In genomic region chr7:111059826-111060225, GRCh38 we compare ENCODE assay signal across 40 cellular contexts. TPM values are rescaled to one million over a fixed set of nuclear protein-coding genes. Genes with fewer than 3 reads are reported as not detected.
"Had no signal": no experiment of that assay in that cellular context is flagged by ENCODE, and none has a peak within 500 bp of the region (broad histone marks: within the 10 kb centered on the region; RNA-seq: fewer than 3 reads in every experiment).

No MANE protein-coding gene starts in this region.

- H3K27ac Mint-ChIP-seq: activated B cell treated with CpG ODN at 0.5 μM for 24 hours; activated CD4-positive, alpha-beta memory T cell treated with anti-CD3 and anti-CD28 coated beads for 36 hours; activated naive CD8-positive, alpha-beta T cell treated with anti-CD3 and anti-CD28 coated beads for 36 hours; activated T-cell treated with anti-CD3 and anti-CD28 coated beads, Interleukin-2, amount 50 U/mL, for 72 hours; activated T-helper 17 cell treated with anti-CD3 and anti-CD28 coated beads, Interleukin-2, amount 50 U/mL, for 72 hours had no signal

- DNase-seq: activated B cell treated with CpG ODN at 0.5 μM for 24 hours; activated CD4-positive, alpha-beta memory T cell treated with anti-CD3 and anti-CD28 coated beads for 36 hours; activated CD4-positive, alpha-beta T cell treated with anti-CD3 and anti-CD28 coated beads for 4 hours; activated CD4-positive, alpha-beta T cell treated with anti-CD3 and anti-CD28 coated beads, Interleukin-2, amount 50 U/mL, for 1 hour; activated CD4-positive, CD25-positive, alpha-beta regulatory T cell treated with anti-CD3 and anti-CD28 coated beads, Interleukin-2, amount 50 U/mL, for 72 hours; activated CD8-positive, alpha-beta memory T cell treated with anti-CD3 and anti-CD28 coated beads, Interleukin-2, amount 50 U/mL, for 48 hours; activated effector memory CD4-positive, alpha-beta T cell treated with anti-CD3 and anti-CD28 coated beads, Interleukin-2, amount 50 U/mL, for 16 hours; activated naive CD4-positive, alpha-beta T cell; activated naive CD4-positive, alpha-beta T cell treated with anti-CD3 and anti-CD28 coated beads, Interleukin-2, amount 50 U/mL, for 16 hours; activated naive CD8-positive, alpha-beta T cell treated with anti-CD3 and anti-CD28 coated beads for 36 hours; activated T-cell treated with anti-CD3 and anti-CD28 coated beads, Interleukin-2, amount 50 U/mL, for 72 hours; amniotic stem cell; aorta; brain microvascular endothelial cell; central memory CD4-positive, alpha-beta T cell; NCI-H1092 treated with DMSO at 0.1 percent for 48 hours; NCI-H1417; NCI-H146; NCI-H187; NCI-H2029 treated with DMSO at 0.1 percent for 48 hours; NCI-H2107; NCI-H2171; NCI-H2227 treated with DMSO at 0.1 percent for 48 hours; NCI-H524 treated with DMSO at 0.1 percent for 48 hours; NCI-H748 treated with DMSO at 0.1 percent for 48 hours; NK-92 treated with Interleukin-12 subunit alpha and Interleukin-12 subunit beta, amount 100 ng/mL, for 24 hours; PC-9; SIG-M5; SW 1271; T-helper 1 cell; T-helper 2 cell; T-helper 9 cell had no signal

- H3K27ac ChIP-seq: brain microvascular endothelial cell, PC-9, RWPE1, VCaP had no signal

- H3K4me3 Mint-ChIP-seq: activated B cell treated with CpG ODN at 0.5 μM for 24 hours; activated CD4-positive, alpha-beta memory T cell treated with anti-CD3 and anti-CD28 coated beads for 36 hours; activated naive CD8-positive, alpha-beta T cell treated with anti-CD3 and anti-CD28 coated beads for 36 hours; activated T-cell treated with anti-CD3 and anti-CD28 coated beads, Interleukin-2, amount 50 U/mL, for 72 hours; activated T-helper 17 cell treated with anti-CD3 and anti-CD28 coated beads, Interleukin-2, amount 50 U/mL, for 72 hours had no signal

- H3K4me1 Mint-ChIP-seq: activated T-helper 17 cell treated with anti-CD3 and anti-CD28 coated beads, Interleukin-2, amount 50 U/mL, for 72 hours had no signal

- H3K27me3 Mint-ChIP-seq: activated B cell treated with CpG ODN at 0.5 μM for 24 hours; activated CD4-positive, alpha-beta memory T cell treated with anti-CD3 and anti-CD28 coated beads for 36 hours; activated naive CD8-positive, alpha-beta T cell treated with anti-CD3 and anti-CD28 coated beads for 36 hours; activated T-helper 17 cell treated with anti-CD3 and anti-CD28 coated beads, Interleukin-2, amount 50 U/mL, for 72 hours had no signal

- H3K4me3 ChIP-seq: K562, PC-9 had no signal

- H3K36me3 ChIP-seq: brain microvascular endothelial cell had no signal

- H3K27me3 ChIP-seq: brain microvascular endothelial cell had no signal

- ATAC-seq: activated T-cell treated with anti-CD3 and anti-CD28 coated beads, Interleukin-2, amount 50 U/mL, for 72 hours; activated T-helper 17 cell treated with anti-CD3 and anti-CD28 coated beads, Interleukin-2, amount 50 U/mL, for 72 hours; K562; Right ventricle myocardium inferior; SK-N-SH treated with all-trans-retinoic acid at 6 μM for 48 hours had no signal

RNA-seq across cellular contexts. Expression of gene LRRN3, which starts 31.1 kb away (rescaled TPM):
- total RNA-seq: activated B cell treated with CpG ODN at 0.5 μM for 24 hours, NCI-H460, OCI-LY7, PC-9 had no signal
